In genomic region chr1:58905126-58905490, GRCh38 we compare ENCODE assay signal across 15 cellular contexts.
DNase-seq lines count a peak whose midpoint lies in the region; ATAC-seq, FAIRE-seq and TF ChIP-seq lines count a peak whose summit lies in the region.
"Had no signal": no experiment of that assay in that cellular context is flagged by ENCODE, and none has a peak within 500 bp of the region (broad histone marks: within the 10 kb centered on the region; RNA-seq: fewer than 3 reads in every experiment).

No MANE protein-coding gene starts in this region.

- CTCF ChIA-PET in activated CD4-positive, alpha-beta T cell treated with anti-CD3 and anti-CD28 coated beads, Interleukin-2, amount 10 ng/mL, durations not matched to agents 7 days and 5 days (lab: Charles Lee), result interaction anchor here (1.7 kb wide), 1 partner anchor 16 kb away, joined by 4 read pairs; no protein-coding TSS in a partner anchor

- TF ChIP-seq POLR2A in erythroblast (IDR thresholded peaks at IDR 0.05; ENCODE audit: low read length), result no peak

- peak overlapping the region; percentile 55 for H3K27ac Mint-ChIP-seq in activated CD4-positive, alpha-beta T cell treated with anti-CD3 and anti-CD28 coated beads, Interleukin-2, amount 10 ng/mL, durations not matched to agents 7 days and 5 days
- peak overlapping the region in 1 of 2 donors; percentile 45 for H3K27ac Mint-ChIP-seq in stimulated activated naive CD8-positive, alpha-beta T cell treated with anti-CD3 and anti-CD28 coated beads, Interleukin-15, amount 100 ng/mL, for 72 hours

- no peak for ATAC-seq in stimulated activated naive CD8-positive, alpha-beta T cell treated with anti-CD3 and anti-CD28 coated beads, Interleukin-15, amount 100 ng/mL, for 72 hours
- ATAC-seq in HG03469 (IDR thresholded peaks at IDR 0.05; ENCODE audit: unreplicated experiment), result no peak

- FAIRE-seq in frontal cortex (lab: Jason Lieb, UNC), result no peak

- POLR2A ChIA-PET in activated CD4-positive, alpha-beta T cell treated with anti-CD3 and anti-CD28 coated beads, Interleukin-2, amount 10 ng/mL, durations not matched to agents 7 days and 5 days (lab: Charles Lee), result interaction anchor here (0.7 kb wide), 1 partner anchor 120 kb away, joined by 3 read pairs; no protein-coding TSS in a partner anchor

- H3K36me3 Mint-ChIP-seq in activated CD4-positive, alpha-beta T cell treated with anti-CD3 and anti-CD28 coated beads, Interleukin-2, amount 10 ng/mL, durations not matched to agents 7 days and 5 days (ENCODE audit: low read depth), result no peaks in the 10 kb centered on the region

- peak overlapping the region; percentile 93; the same call in 1 of the 2 replicates for H3K27ac ChIP-seq in VCaP
- H3K27ac ChIP-seq: SK-N-MC had no signal

- H3K4me3 Mint-ChIP-seq in activated CD4-positive, alpha-beta T cell treated with anti-CD3 and anti-CD28 coated beads, Interleukin-2, amount 10 ng/mL, durations not matched to agents 7 days and 5 days, result peak overlapping the region; percentile 21
- H3K4me3 Mint-ChIP-seq in stimulated activated naive CD8-positive, alpha-beta T cell treated with anti-CD3 and anti-CD28 coated beads, Interleukin-15, amount 100 ng/mL, for 72 hours, result peak overlapping the region; percentile 2 to 23

- TF ChIP-seq CTCF in VCaP (conservative IDR thresholded peaks at IDR 0.05), result no peak

- no peaks in the 10 kb centered on the region for H3K27me3 Mint-ChIP-seq in activated CD4-positive, alpha-beta T cell treated with anti-CD3 and anti-CD28 coated beads, Interleukin-2, amount 10 ng/mL, durations not matched to agents 7 days and 5 days
- peaks cover 13% of the 10 kb centered on the region for H3K27me3 Mint-ChIP-seq in stimulated activated naive CD8-positive, alpha-beta T cell treated with anti-CD3 and anti-CD28 coated beads, Interleukin-15, amount 100 ng/mL, for 72 hours

- H3K9me3 Mint-ChIP-seq in activated CD4-positive, alpha-beta T cell treated with anti-CD3 and anti-CD28 coated beads, Interleukin-2, amount 10 ng/mL, durations not matched to agents 7 days and 5 days, result no peaks in the 10 kb centered on the region
- no peaks in the 10 kb centered on the region for H3K9me3 Mint-ChIP-seq in stimulated activated naive CD8-positive, alpha-beta T cell treated with anti-CD3 and anti-CD28 coated beads, Interleukin-15, amount 100 ng/mL, for 72 hours

- DNase-seq in activated CD4-positive, alpha-beta T cell treated with anti-CD3 and anti-CD28 coated beads, Interleukin-2, amount 10 ng/mL, durations not matched to agents 7 days and 5 days, result no peak
- DNase-seq in activated CD4-positive, alpha-beta T cell treated with anti-CD3 and anti-CD28 coated beads, Interleukin-2, amount 50 U/mL, for 48 hours, result no peak
- DNase-seq in erythroblast (lab: John Stamatoyannopoulos, UW) (peak; percentile 22), frontal cortex (ENCODE audit: low spot score in 2 of 2) (no peak), kidney glomerular epithelial cell (lab: John Stamatoyannopoulos, UW) (no peak)
- DNase-seq in stimulated activated naive CD8-positive, alpha-beta T cell treated with anti-CD3 and anti-CD28 coated beads, Interleukin-15, amount 100 ng/mL, for 72 hours, result no peak
- DNase-seq: ACHN; activated CD4-positive, alpha-beta T cell treated with anti-CD3 and anti-CD28 coated beads for 4 hours; amniotic stem cell; islet precursor cell; spleen; thyroid gland had no signal

- peaks cover 21% of the 10 kb centered on the region for H3K4me1 Mint-ChIP-seq in activated CD4-positive, alpha-beta T cell treated with anti-CD3 and anti-CD28 coated beads, Interleukin-2, amount 10 ng/mL, durations not matched to agents 7 days and 5 days
- peaks cover 21% of the 10 kb centered on the region for H3K4me1 Mint-ChIP-seq in stimulated activated naive CD8-positive, alpha-beta T cell treated with anti-CD3 and anti-CD28 coated beads, Interleukin-15, amount 100 ng/mL, for 72 hours

Comparison
In these comparisons a context has a peak if more than half of its experiments do, and no peak if none do; other contexts are left out.
1. DNase-seq: peak in erythroblast (2 of 2); none in activated CD4-positive, alpha-beta T cell treated with anti-CD3 and anti-CD28 coated beads, Interleukin-2, amount 10 ng/mL, durations not matched to agents 7 days and 5 days (single experiment), activated CD4-positive, alpha-beta T cell treated with anti-CD3 and anti-CD28 coated beads, Interleukin-2, amount 50 U/mL, for 48 hours (0 of 2), stimulated activated naive CD8-positive, alpha-beta T cell treated with anti-CD3 and anti-CD28 coated beads, Interleukin-15, amount 100 ng/mL, for 72 hours (0 of 2), frontal cortex (0 of 2) and kidney glomerular epithelial cell (single experiment).